In genomic region chr12:132393991-132394949, GRCh38 we compare ENCODE assay signal across 15 cellular contexts.
DNase-seq lines count a peak whose midpoint lies in the region; ATAC-seq and TF ChIP-seq lines count a peak whose summit lies in the region.
"Had no signal": no experiment of that assay in that cellular context is flagged by ENCODE, and none has a peak within 500 bp of the region (broad histone marks: within the 10 kb centered on the region; RNA-seq: fewer than 3 reads in every experiment).

No MANE protein-coding gene starts in this region.

- H3K4me3 Mint-ChIP-seq in GM23338 = no peak overlapping the region
- H3K4me3 Mint-ChIP-seq: IgD-negative memory B cell; mesothelial cell of epicardium; T-helper 1 cell treated with Interleukin-12 subunit alpha and Interleukin-12 subunit beta and Interleukin-4 antibody, amounts not matched to agents 30 μg/mL and 1 μg/mL, for 36 hours had no signal

- H3K27me3 ChIP-seq in GM23338 (ENCODE audit: insufficient read depth) = peaks cover 3% of the 10 kb centered on the region; the same call in 1 of the 2 replicates

- H3K79me2 ChIP-seq in GM23338 (replicated peaks; ENCODE audit: insufficient read depth) = no peaks in the 10 kb centered on the region

- H3K4me1 ChIP-seq in GM23338 (ENCODE audit: insufficient read depth) = no peaks in the 10 kb centered on the region; the same call in 1 of the 2 replicates
- H3K4me1 ChIP-seq: breast epithelium, uterus had no signal

- no peaks in the 10 kb centered on the region for H4K20me1 ChIP-seq in GM23338 (replicated peaks; ENCODE audit: insufficient read depth)

- no peak overlapping the region for H2AFZ ChIP-seq in GM23338

- H3K36me3 ChIP-seq in GM23338 (ENCODE audit: insufficient read depth) = no peaks in the 10 kb centered on the region
- H3K36me3 ChIP-seq: breast epithelium, uterus had no signal

- H3K27me3 Mint-ChIP-seq in GM23338 (ENCODE audit: insufficient read depth, low read depth, poor library complexity) = peaks cover 30% of the 10 kb centered on the region

- H3K4me1 Mint-ChIP-seq in GM23338 = peaks cover 31% of the 10 kb centered on the region

- no peak for TF ChIP-seq CTCF in GM23338 (conservative IDR thresholded peaks at IDR 0.05; ENCODE audit: low read depth in 2 of 2)

- peaks cover 5% of the 10 kb centered on the region; the same call in 1 of the 2 replicates for H3K9me2 ChIP-seq in GM23338 (ENCODE audit: insufficient read depth)

- no peak overlapping the region for H3K27ac ChIP-seq in GM23338 (ENCODE audit: low read depth)
- H3K27ac ChIP-seq: breast epithelium, uterus had no signal

- peak; percentile 70 for DNase-seq in A172 (ENCODE audit: low spot score)
- no peak for DNase-seq in GM23338 (ENCODE audit: low spot score)
- DNase-seq in activated CD4-positive, CD25-positive, alpha-beta regulatory T cell treated with anti-CD3 and anti-CD28 coated beads, Interleukin-2, amount 50 U/mL, for 72 hours = peak; percentile 34
- DNase-seq in posterior vena cava (ENCODE audit: low spot score) = peak; percentile 55
- DNase-seq in inferior parietal cortex (ENCODE audit: extremely low spot score) = no peak
- no peak for DNase-seq in COLO829 (ENCODE audit: low spot score)
- DNase-seq: C1 segment of cervical spinal cord, NCI-H1930 had no signal

- no peak overlapping the region for H3K4me2 ChIP-seq in GM23338

- H3K27ac Mint-ChIP-seq in GM23338 = peak overlapping the region; percentile 65; the same call in 1 of the 2 replicates
- H3K27ac Mint-ChIP-seq: IgD-negative memory B cell; mesothelial cell of epicardium; T-helper 1 cell treated with Interleukin-12 subunit alpha and Interleukin-12 subunit beta and Interleukin-4 antibody, amounts not matched to agents 30 μg/mL and 1 μg/mL, for 36 hours had no signal

- H3K9me3 Mint-ChIP-seq in GM23338 = no peaks in the 10 kb centered on the region
- H3K9me3 Mint-ChIP-seq: mesothelial cell of epicardium had no signal

- no peak overlapping the region for H3K4me3 ChIP-seq in GM23338
- H3K4me3 ChIP-seq: breast epithelium, uterus had no signal

- ATAC-seq in GM23338 = no peak
- ATAC-seq in HG03565 (IDR thresholded peaks at IDR 0.05; ENCODE audit: unreplicated experiment) = no peak
- ATAC-seq in GM19463 (IDR thresholded peaks at IDR 0.05; ENCODE audit: unreplicated experiment) = no peak

- H3K36me3 Mint-ChIP-seq in GM23338 (ENCODE audit: low read depth) = no peaks in the 10 kb centered on the region; the same call in 2 of the 3 replicates
- H3K36me3 Mint-ChIP-seq: IgD-negative memory B cell, mesothelial cell of epicardium had no signal

- peaks cover 5% of the 10 kb centered on the region; the same call in 1 of the 2 replicates for H3F3A ChIP-seq in GM23338 (replicated peaks; ENCODE audit: low read depth)

- intact Hi-C loops in posterior vena cava (cut with DNase I) = no loop called here

TF ChIP-seq in GM23338, 12 proteins besides CTCF, POLR2A, EP300 and RAD21:
- TF ChIP-seq, protein P1, sequence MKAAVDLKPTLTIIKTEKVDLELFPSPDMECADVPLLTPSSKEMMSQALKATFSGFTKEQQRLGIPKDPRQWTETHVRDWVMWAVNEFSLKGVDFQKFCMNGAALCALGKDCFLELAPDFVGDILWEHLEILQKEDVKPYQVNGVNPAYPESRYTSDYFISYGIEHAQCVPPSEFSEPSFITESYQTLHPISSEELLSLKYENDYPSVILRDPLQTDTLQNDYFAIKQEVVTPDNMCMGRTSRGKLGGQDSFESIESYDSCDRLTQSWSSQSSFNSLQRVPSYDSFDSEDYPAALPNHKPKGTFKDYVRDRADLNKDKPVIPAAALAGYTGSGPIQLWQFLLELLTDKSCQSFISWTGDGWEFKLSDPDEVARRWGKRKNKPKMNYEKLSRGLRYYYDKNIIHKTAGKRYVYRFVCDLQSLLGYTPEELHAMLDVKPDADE (IDR thresholded peaks at IDR 0.05) = no peak
- TF ChIP-seq CREB1 (CRISPR knock-in tag; IDR thresholded peaks at IDR 0.05; ENCODE audit: low read depth) = no peak
- no peak for TF ChIP-seq POLR2AphosphoS5 (IDR thresholded peaks at IDR 0.05; ENCODE audit: low read depth)
- TF ChIP-seq NANOG (IDR thresholded peaks at IDR 0.05; ENCODE audit: borderline replicate concordance) = no peak
- TF ChIP-seq, protein P2, sequence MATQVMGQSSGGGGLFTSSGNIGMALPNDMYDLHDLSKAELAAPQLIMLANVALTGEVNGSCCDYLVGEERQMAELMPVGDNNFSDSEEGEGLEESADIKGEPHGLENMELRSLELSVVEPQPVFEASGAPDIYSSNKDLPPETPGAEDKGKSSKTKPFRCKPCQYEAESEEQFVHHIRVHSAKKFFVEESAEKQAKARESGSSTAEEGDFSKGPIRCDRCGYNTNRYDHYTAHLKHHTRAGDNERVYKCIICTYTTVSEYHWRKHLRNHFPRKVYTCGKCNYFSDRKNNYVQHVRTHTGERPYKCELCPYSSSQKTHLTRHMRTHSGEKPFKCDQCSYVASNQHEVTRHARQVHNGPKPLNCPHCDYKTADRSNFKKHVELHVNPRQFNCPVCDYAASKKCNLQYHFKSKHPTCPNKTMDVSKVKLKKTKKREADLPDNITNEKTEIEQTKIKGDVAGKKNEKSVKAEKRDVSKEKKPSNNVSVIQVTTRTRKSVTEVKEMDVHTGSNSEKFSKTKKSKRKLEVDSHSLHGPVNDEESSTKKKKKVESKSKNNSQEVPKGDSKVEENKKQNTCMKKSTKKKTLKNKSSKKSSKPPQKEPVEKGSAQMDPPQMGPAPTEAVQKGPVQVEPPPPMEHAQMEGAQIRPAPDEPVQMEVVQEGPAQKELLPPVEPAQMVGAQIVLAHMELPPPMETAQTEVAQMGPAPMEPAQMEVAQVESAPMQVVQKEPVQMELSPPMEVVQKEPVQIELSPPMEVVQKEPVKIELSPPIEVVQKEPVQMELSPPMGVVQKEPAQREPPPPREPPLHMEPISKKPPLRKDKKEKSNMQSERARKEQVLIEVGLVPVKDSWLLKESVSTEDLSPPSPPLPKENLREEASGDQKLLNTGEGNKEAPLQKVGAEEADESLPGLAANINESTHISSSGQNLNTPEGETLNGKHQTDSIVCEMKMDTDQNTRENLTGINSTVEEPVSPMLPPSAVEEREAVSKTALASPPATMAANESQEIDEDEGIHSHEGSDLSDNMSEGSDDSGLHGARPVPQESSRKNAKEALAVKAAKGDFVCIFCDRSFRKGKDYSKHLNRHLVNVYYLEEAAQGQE (IDR thresholded peaks at IDR 0.05; ENCODE audit: unreplicated experiment) = no peak

Comparison
In these comparisons a context has a peak if more than half of its experiments do, and no peak if none do; other contexts are left out.
1. DNase-seq: peak in A172 (single experiment), activated CD4-positive, CD25-positive, alpha-beta regulatory T cell treated with anti-CD3 and anti-CD28 coated beads, Interleukin-2, amount 50 U/mL, for 72 hours (single experiment) and posterior vena cava (single experiment); none in GM23338 (single experiment), inferior parietal cortex (single experiment) and COLO829 (single experiment).